ENCODE assay signal across 28 cellular contexts in genomic region chr3:11436775-11437174, GRCh38.
"Had no signal": no experiment of that assay in that cellular context is flagged by ENCODE, and none has a peak within 500 bp of the region (broad histone marks: within the 10 kb centered on the region; RNA-seq: fewer than 3 reads in every experiment).

No MANE protein-coding gene starts in this region.

- DNase-seq: activated CD4-positive, alpha-beta T cell treated with anti-CD3 and anti-CD28 coated beads for 36 hours; activated CD4-positive, CD25-positive, alpha-beta regulatory T cell; activated CD8-positive, alpha-beta memory T cell treated with anti-CD3 and anti-CD28 coated beads, Interleukin-2, amount 10 ng/mL, durations not matched to agents 7 days and 5 days; activated CD8-positive, alpha-beta T cell treated with anti-CD3 and anti-CD28 coated beads, Interleukin-2, amount 10 ng/mL, durations not matched to agents 7 days and 5 days; activated naive CD4-positive, alpha-beta T cell; activated T-cell treated with anti-CD3 and anti-CD28 coated beads for 4 hours; activated T-cell treated with anti-CD3 and anti-CD28 coated beads, Interleukin-2, amount 50 U/mL, for 72 hours; dermis blood vessel endothelial cell; effector CD8-positive, alpha-beta T cell; esophagus squamous epithelium; islet precursor cell; left cardiac atrium; left ventricle myocardium superior; occipital lobe; stimulated activated CD4-positive, alpha-beta T cell treated with anti-CD3 and anti-CD28 coated beads, Interleukin-1b, Interleukin-23, amount 100 ng/mL, for 48 hours; stimulated activated CD4-positive, alpha-beta T cell treated with anti-CD3 and anti-CD28 coated beads, Interleukin-4, amount 100 ng/mL, for 4 hours; stimulated activated CD8-positive, alpha-beta memory T cell treated with anti-CD3 and anti-CD28 coated beads, Interleukin-4, amount 100 ng/mL, for 48 hours; stimulated activated naive B cell treated with anti-CD40 and anti-IgM and Interleukin-4, amounts not matched to agents 10 μg/mL and 1 μg/mL and 100 μg/mL, for 72 hours; stomach; T-helper 2 cell; tibial artery had no signal

- ATAC-seq: activated CD4-positive, alpha-beta T cell treated with anti-CD3 and anti-CD28 coated beads for 36 hours; activated CD8-positive, alpha-beta memory T cell treated with anti-CD3 and anti-CD28 coated beads, Interleukin-2, amount 10 ng/mL, durations not matched to agents 7 days and 5 days; activated CD8-positive, alpha-beta T cell treated with anti-CD3 and anti-CD28 coated beads, Interleukin-2, amount 10 ng/mL, durations not matched to agents 7 days and 5 days; activated naive CD4-positive, alpha-beta T cell treated with anti-CD3 and anti-CD28 coated beads, Interleukin-2, amount 50 U/mL, for 72 hours; activated T-cell treated with anti-CD3 and anti-CD28 coated beads, Interleukin-2, amount 50 U/mL, for 72 hours; gastroesophageal sphincter; left cardiac atrium; left ventricle myocardium superior; stimulated activated naive B cell treated with anti-CD40 and anti-IgM and Interleukin-4, amounts not matched to agents 10 μg/mL and 1 μg/mL and 100 μg/mL, for 72 hours had no signal

- H3K4me3 Mint-ChIP-seq: activated CD4-positive, alpha-beta T cell treated with anti-CD3 and anti-CD28 coated beads for 36 hours; activated CD8-positive, alpha-beta memory T cell treated with anti-CD3 and anti-CD28 coated beads, Interleukin-2, amount 10 ng/mL, durations not matched to agents 7 days and 5 days; activated CD8-positive, alpha-beta T cell treated with anti-CD3 and anti-CD28 coated beads, Interleukin-2, amount 10 ng/mL, durations not matched to agents 7 days and 5 days; activated T-cell treated with anti-CD3 and anti-CD28 coated beads, Interleukin-2, amount 50 U/mL, for 72 hours; central memory CD8-positive, alpha-beta T cell; stimulated activated naive B cell treated with anti-CD40 and anti-IgM and Interleukin-4, amounts not matched to agents 10 μg/mL and 1 μg/mL and 100 μg/mL, for 72 hours had no signal

- H3K27ac ChIP-seq: epithelial cell of prostate, esophagus squamous epithelium, gastroesophageal sphincter, hepatocyte, right atrium auricular region, stomach, tibial artery had no signal

- H3K27me3 Mint-ChIP-seq: activated CD4-positive, alpha-beta T cell treated with anti-CD3 and anti-CD28 coated beads for 36 hours; activated CD8-positive, alpha-beta memory T cell treated with anti-CD3 and anti-CD28 coated beads, Interleukin-2, amount 10 ng/mL, durations not matched to agents 7 days and 5 days; central memory CD8-positive, alpha-beta T cell; stimulated activated naive B cell treated with anti-CD40 and anti-IgM and Interleukin-4, amounts not matched to agents 10 μg/mL and 1 μg/mL and 100 μg/mL, for 72 hours had no signal

- H3K27ac Mint-ChIP-seq: activated CD4-positive, alpha-beta T cell treated with anti-CD3 and anti-CD28 coated beads for 36 hours; activated CD8-positive, alpha-beta memory T cell treated with anti-CD3 and anti-CD28 coated beads, Interleukin-2, amount 10 ng/mL, durations not matched to agents 7 days and 5 days; activated CD8-positive, alpha-beta T cell treated with anti-CD3 and anti-CD28 coated beads, Interleukin-2, amount 10 ng/mL, durations not matched to agents 7 days and 5 days; activated naive CD4-positive, alpha-beta T cell treated with anti-CD3 and anti-CD28 coated beads, Interleukin-2, amount 50 U/mL, for 72 hours; activated T-cell treated with anti-CD3 and anti-CD28 coated beads, Interleukin-2, amount 50 U/mL, for 72 hours; stimulated activated naive B cell treated with anti-CD40 and anti-IgM and Interleukin-4, amounts not matched to agents 10 μg/mL and 1 μg/mL and 100 μg/mL, for 72 hours had no signal

- H3K4me3 ChIP-seq: esophagus squamous epithelium, gastroesophageal sphincter, hepatocyte, right atrium auricular region, smooth muscle cell, stomach, tibial artery had no signal

- H3K4me1 Mint-ChIP-seq: activated CD4-positive, alpha-beta T cell treated with anti-CD3 and anti-CD28 coated beads for 36 hours; central memory CD8-positive, alpha-beta T cell; stimulated activated naive B cell treated with anti-CD40 and anti-IgM and Interleukin-4, amounts not matched to agents 10 μg/mL and 1 μg/mL and 100 μg/mL, for 72 hours had no signal

- H3K9me3 ChIP-seq: esophagus squamous epithelium, gastroesophageal sphincter, right atrium auricular region, stomach, tibial artery had no signal

- H3K27me3 ChIP-seq: esophagus squamous epithelium, gastroesophageal sphincter, hepatocyte, right atrium auricular region, stomach, tibial artery had no signal

- H3K9me3 Mint-ChIP-seq: activated naive CD4-positive, alpha-beta T cell treated with anti-CD3 and anti-CD28 coated beads, Interleukin-2, amount 50 U/mL, for 72 hours; activated T-cell treated with anti-CD3 and anti-CD28 coated beads, Interleukin-2, amount 50 U/mL, for 72 hours; central memory CD8-positive, alpha-beta T cell; stimulated activated naive B cell treated with anti-CD40 and anti-IgM and Interleukin-4, amounts not matched to agents 10 μg/mL and 1 μg/mL and 100 μg/mL, for 72 hours had no signal

- H3K36me3 Mint-ChIP-seq: activated CD8-positive, alpha-beta memory T cell treated with anti-CD3 and anti-CD28 coated beads, Interleukin-2, amount 10 ng/mL, durations not matched to agents 7 days and 5 days; activated naive CD4-positive, alpha-beta T cell treated with anti-CD3 and anti-CD28 coated beads, Interleukin-2, amount 50 U/mL, for 72 hours had no signal

- H3K36me3 ChIP-seq: esophagus squamous epithelium, gastroesophageal sphincter, right atrium auricular region, stomach, tibial artery had no signal
